In the genomic region with DNA sequence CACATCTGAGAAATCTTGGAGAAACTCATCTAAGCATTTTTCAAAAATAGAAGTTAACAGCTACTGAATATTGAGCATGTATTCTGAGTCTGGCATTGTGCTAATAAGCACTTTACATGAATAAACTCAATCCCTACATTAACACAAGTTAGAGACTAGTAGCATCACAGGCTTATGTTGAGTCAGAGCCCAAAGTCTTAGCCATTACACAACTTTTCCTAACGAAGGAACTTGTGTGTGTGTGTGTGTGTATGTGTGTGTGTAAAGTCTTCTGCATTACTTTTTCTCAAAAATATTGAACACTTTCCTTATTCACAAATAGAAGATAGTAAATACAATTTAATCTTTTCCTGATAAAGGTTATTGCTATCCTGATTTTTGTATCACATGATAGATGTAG, we compare ENCODE assay signal across 1 cellular context.
A peak's percentile ranks its signal among the peaks of the same experiment; 100 is the strongest.
TF ChIP-seq lines count a peak whose summit lies in the region.

No MANE protein-coding gene starts in this region.

TF ChIP-seq in IMR-90, 13 proteins besides CTCF, POLR2A, EP300 and RAD21:
- peak; percentile 60; the same call in 1 of the 2 replicates for TF ChIP-seq CEBPB (IDR thresholded peaks at IDR 0.05; ENCODE audit: low read depth, low read length)
- TF ChIP-seq CHD1 (IDR thresholded peaks at IDR 0.05; ENCODE audit: low read depth, low read length), result no peak
